22 cellular contexts compared by ENCODE assay signal in genomic region chr11:9103542-9104276, GRCh38. TPM values are rescaled to one million over a fixed set of nuclear protein-coding genes. Genes with fewer than 3 reads are reported as not detected.
A peak's percentile ranks its signal among the peaks of the same experiment; 100 is the strongest.
DNase-seq lines count a peak whose midpoint lies in the region; ATAC-seq and TF ChIP-seq lines count a peak whose summit lies in the region.
"Had no signal": no experiment of that assay in that cellular context is flagged by ENCODE, and none has a peak within 500 bp of the region (broad histone marks: within the 10 kb centered on the region; RNA-seq: fewer than 3 reads in every experiment).

No MANE protein-coding gene starts in this region.

- intact Hi-C loops in mammary epithelial cell (cut with micrococcal nuclease) = no loop called here
- intact Hi-C loops in left lung (cut with DNase I) = no loop called here
- intact Hi-C loops in colonic mucosa (cut with DNase I) = no loop called here

- H2AFZ ChIP-seq in mammary epithelial cell (ENCODE audit: low read depth, low read length) (no peak overlapping the region), osteoblast (ENCODE audit: low read length) (no peak overlapping the region)
- H2AFZ ChIP-seq: GM23248 had no signal

- no TSS peak for BruUV-seq in mammary epithelial cell (replicated peaks; lab: Mats Ljungman, UMichigan)

- H3K4me3 ChIP-seq in mammary epithelial cell (replicated peaks in 1 of 3; ENCODE audit: insufficient read depth in 1 of 3, low read depth in 2 of 3, low read length in 3 of 3) = no peak overlapping the region
- no peak overlapping the region for H3K4me3 ChIP-seq in left lung
- no peak overlapping the region for H3K4me3 ChIP-seq in osteoblast (ENCODE audit: insufficient read depth, low read length)
- no peak overlapping the region for H3K4me3 ChIP-seq in colonic mucosa
- H3K4me3 ChIP-seq: BLaER1, GM23248 had no signal

- CTCF ChIA-PET in mammary epithelial cell (lab: Charles Lee; ENCODE audit: low non-redundant PET) = no interaction called here

- peak; percentile 11 to 88 for DNase-seq in T47D (ENCODE audit: low read depth in 1 of 2, low spot score in 1 of 2)
- DNase-seq in mammary epithelial cell = no peak
- no peak for DNase-seq in left lung
- peak; percentile 4 for DNase-seq in osteoblast (ENCODE audit: insufficient read length, low spot score, missing footprints)
- DNase-seq in colonic mucosa = no peak
- no peak for DNase-seq in glomerular visceral epithelial cell (ENCODE audit: extremely low spot score)
- DNase-seq: Calu3; CD8-positive, alpha-beta T cell; GF-D8; GM23248; HCEC 1CT; IMR-90; NCI-H1436; NCI-H2029; NCI-H2171; NCI-H446; NCI-H526 treated with DMSO at 0.1 percent for 48 hours had no signal

- H3K4me1 ChIP-seq in mammary epithelial cell (ENCODE audit: insufficient read depth, low read length) (no peaks in the 10 kb centered on the region), left lung (no peaks in the 10 kb centered on the region), osteoblast (ENCODE audit: insufficient read depth, low read length) (no peaks in the 10 kb centered on the region), colonic mucosa (no peaks in the 10 kb centered on the region)
- H3K4me1 ChIP-seq: BLaER1 had no signal

- TF ChIP-seq CTCF in mammary epithelial cell (conservative IDR thresholded peaks at IDR 0.05 in 1 of 2, IDR thresholded peaks at IDR 0.05 in 1 of 2; ENCODE audit: extremely low read depth in 1 of 2, insufficient read depth in 1 of 2, low read depth in 1 of 2, low read length in 2 of 2) (no peak), left lung (IDR thresholded peaks at IDR 0.05) (no peak), osteoblast (IDR thresholded peaks at IDR 0.05; ENCODE audit: extremely low read depth, low read depth, low read length) (no peak), colonic mucosa (IDR thresholded peaks at IDR 0.05) (no peak)

- no peak overlapping the region for H3K27ac ChIP-seq in mammary epithelial cell (ENCODE audit: insufficient read depth, low read depth, low read length)
- no peak overlapping the region for H3K27ac ChIP-seq in left lung
- no peak overlapping the region for H3K27ac ChIP-seq in osteoblast (ENCODE audit: low read depth, low read length)
- no peak overlapping the region for H3K27ac ChIP-seq in colonic mucosa
- H3K27ac ChIP-seq: BLaER1, GM23248, HL-60 had no signal

- H3K79me2 ChIP-seq in mammary epithelial cell (ENCODE audit: insufficient read depth, low read length) (no peaks in the 10 kb centered on the region), osteoblast (ENCODE audit: insufficient read depth, low read length) (no peaks in the 10 kb centered on the region)

- H3K4me2 ChIP-seq in mammary epithelial cell (ENCODE audit: insufficient read depth, low read depth, low read length) (no peak overlapping the region), osteoblast (ENCODE audit: insufficient read depth, low read length) (no peak overlapping the region)
- H3K4me2 ChIP-seq: BLaER1 had no signal

- H3K36me3 ChIP-seq in mammary epithelial cell (ENCODE audit: insufficient read depth, low read length) (no peaks in the 10 kb centered on the region), left lung (no peaks in the 10 kb centered on the region), osteoblast (ENCODE audit: insufficient read depth, low read length) (no peaks in the 10 kb centered on the region), colonic mucosa (no peaks in the 10 kb centered on the region)
- H3K36me3 ChIP-seq: BLaER1 had no signal

- 98% methylated on average over 5 of the region's 7 CpGs for WGBS in mammary epithelial cell (ENCODE audit: low coverage, missing lambda C conversion rate)

- H3K27me3 ChIP-seq in mammary epithelial cell (ENCODE audit: insufficient read depth, low read length) (no peaks in the 10 kb centered on the region), left lung (no peaks in the 10 kb centered on the region), osteoblast (ENCODE audit: insufficient read depth, low read length) (no peaks in the 10 kb centered on the region), colonic mucosa (no peaks in the 10 kb centered on the region)
- H3K27me3 ChIP-seq: BLaER1 had no signal

- H3K9ac ChIP-seq in mammary epithelial cell (ENCODE audit: insufficient read depth, low read length) (no peak overlapping the region), colonic mucosa (ENCODE audit: low read depth in 2 of 2, low read length in 2 of 2) (no peak overlapping the region)
- H3K9ac ChIP-seq: BLaER1, GM23248 had no signal

- ATAC-seq in left lung (peak; percentile 89), GM21717 (IDR thresholded peaks at IDR 0.05; ENCODE audit: unreplicated experiment) (no peak)
- ATAC-seq in activated CD4-positive, CD25-positive, alpha-beta regulatory T cell treated with anti-CD3 and anti-CD28 coated beads, Interleukin-2, amount 50 U/mL, for 24 hours = no peak
- ATAC-seq: CD8-positive, alpha-beta T cell; Right ventricle myocardium inferior had no signal

- in situ Hi-C loops in T47D (cut with HindIII; ENCODE audit: low pct_unique_long_range_greater_than_20kb, low sequenced_read_pairs) = no loop called here
- in situ Hi-C loops in mammary epithelial cell (cut with MboI; ENCODE audit: low sequenced_read_pairs in 2 of 2) = no loop called here

- no peaks in the 10 kb centered on the region for H4K20me1 ChIP-seq in mammary epithelial cell (ENCODE audit: insufficient read depth, low read length)
- H4K20me1 ChIP-seq in osteoblast (ENCODE audit: insufficient read depth, low read length) = no peaks in the 10 kb centered on the region
- H4K20me1 ChIP-seq: BLaER1 had no signal

- H3K9me3 ChIP-seq in mammary epithelial cell (replicated peaks; ENCODE audit: insufficient read depth, low read length) (no peaks in the 10 kb centered on the region), left lung (no peaks in the 10 kb centered on the region), osteoblast (ENCODE audit: low read depth, low read length) (no peaks in the 10 kb centered on the region), colonic mucosa (no peaks in the 10 kb centered on the region)
- H3K9me3 ChIP-seq: BLaER1 had no signal

- dilution Hi-C loops in mammary epithelial cell (cut with HindIII; ENCODE audit: low sequenced_read_pairs) = no loop called here

RNA-seq across cellular contexts. Expression of gene SCUBE2, which starts 12.3 kb away (rescaled TPM):
- total RNA-seq in mammary epithelial cell (1 to 10 TPM; 1.2 to 5.5 TPM), left lung (1 to 10 TPM; 2.7 to 3.9 TPM), osteoblast (1.8 and 2.7 TPM in 2 replicates), colonic mucosa (1 to 10 TPM; 2.5 to 7.5 TPM)
- 0.57 TPM for polyA plus RNA-seq in mammary epithelial cell
- not detected for polyA minus RNA-seq in mammary epithelial cell
- total RNA-seq: Calu3; CD8-positive, alpha-beta T cell had no signal

Comparison
In these comparisons a context has a peak if more than half of its experiments do, and no peak if none do; other contexts are left out.
1. DNase-seq: peak in T47D (2 of 2) and osteoblast (single experiment); none in mammary epithelial cell (single experiment), left lung (0 of 2), colonic mucosa (single experiment) and glomerular visceral epithelial cell (single experiment).